In the genomic region with DNA sequence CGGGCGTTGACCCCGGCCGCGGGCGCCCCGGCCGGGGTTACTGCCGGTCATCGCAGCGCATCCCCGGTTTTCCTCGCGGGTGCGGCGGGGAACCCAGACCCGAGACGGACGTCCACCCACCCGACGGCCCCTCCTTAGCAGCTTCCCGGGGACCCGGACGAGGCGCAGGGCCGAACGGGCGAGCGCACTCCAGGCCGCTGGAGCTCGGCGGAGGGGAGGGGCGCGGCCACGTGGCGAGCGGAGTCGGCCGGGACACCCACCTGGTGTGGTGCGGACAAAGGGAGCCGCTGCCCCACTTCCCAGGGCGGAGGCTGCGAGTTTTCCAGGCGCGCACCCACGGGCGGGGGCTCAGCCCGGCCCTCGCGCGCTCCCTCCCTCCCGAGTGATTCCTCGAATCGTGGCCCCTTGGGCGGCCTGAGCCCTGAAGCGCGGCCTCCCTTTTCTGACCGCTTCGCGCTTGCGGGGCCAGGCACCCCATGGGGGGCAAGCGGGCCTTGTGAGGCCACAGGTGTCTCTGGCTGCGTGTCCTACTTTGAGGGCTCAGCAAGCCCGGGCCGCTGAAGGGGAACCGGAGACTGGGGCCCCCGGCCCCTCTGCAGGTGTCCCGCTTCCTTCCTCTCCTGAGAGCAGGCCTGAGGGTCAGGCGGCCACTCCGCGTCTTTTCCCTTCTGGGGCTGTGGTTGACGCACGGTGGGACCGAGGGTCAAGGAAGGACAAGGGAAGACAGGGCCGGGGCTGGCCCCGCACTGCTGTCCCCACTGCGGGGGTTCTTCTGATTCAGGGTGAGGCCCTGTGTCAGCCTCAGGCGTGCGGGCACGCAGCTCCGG, we compare ENCODE assay signal across 8 cellular contexts. TPM values are rescaled to one million over a fixed set of nuclear protein-coding genes. Genes with fewer than 3 reads are reported as not detected.
DNase-seq lines count a peak whose midpoint lies in the region; ATAC-seq and TF ChIP-seq lines count a peak whose summit lies in the region.

No MANE protein-coding gene starts in this region.

- DNase-seq in NCI-H345 (lab: John Stamatoyannopoulos, UW) (peak; percentile 28), NCI-H345 treated with DMSO at 0.1 percent for 48 hours (lab: John Stamatoyannopoulos, UW; ENCODE audit: unreplicated experiment) (no peak), dorsolateral prefrontal cortex (peak in 1 of 10 donors; percentile 12), kidney glomerular epithelial cell (lab: John Stamatoyannopoulos, UW) (no peak), NCI-H510A treated with DMSO at 0.1 percent for 48 hours (lab: John Stamatoyannopoulos, UW) (no peak)

- peaks cover 0 to 17% of the 10 kb centered on the region in 2 donors for H3K36me3 ChIP-seq in muscle layer of duodenum (ENCODE audit: control insufficient read depth in 1 of 2, insufficient read depth in 2 of 2, low read length in 2 of 2)

- H3K27me3 ChIP-seq in dorsolateral prefrontal cortex (no peaks in the 10 kb centered on the region), muscle layer of duodenum (ENCODE audit: low read depth, low read length) (no peaks in the 10 kb centered on the region)

- no peaks in the 10 kb centered on the region for H3K9me3 ChIP-seq in muscle layer of duodenum (ENCODE audit: control insufficient read depth in 1 of 2, low read length in 2 of 2)

- peak overlapping the region; percentile 47 to 98 (median 86) for H3K4me3 ChIP-seq in dorsolateral prefrontal cortex
- peak overlapping the region; percentile 30 to 69 for H3K4me3 ChIP-seq in muscle layer of duodenum (ENCODE audit: low read depth in 1 of 2, low read length in 2 of 2)

- TF ChIP-seq CTCF in dorsolateral prefrontal cortex (IDR thresholded peaks at IDR 0.05 in 54 of 56, conservative IDR thresholded peaks at IDR 0.05 in 2 of 56; ENCODE audit: low read depth in 1 of 56, partially characterized antibody in 56 of 56), result peak in 2 of 56 donors; percentile 7 to 11

- H3K4me1 ChIP-seq in muscle layer of duodenum (ENCODE audit: control insufficient read depth in 1 of 2, insufficient read depth in 2 of 2, low read length in 2 of 2), result peaks cover 5 to 36% of the 10 kb centered on the region in 2 donors

- ATAC-seq in HG02759 (IDR thresholded peaks at IDR 0.05; ENCODE audit: unreplicated experiment), result peak; percentile 8

- H3K27ac ChIP-seq in dorsolateral prefrontal cortex (peak overlapping the region; percentile 7 to 98 (median 93)), muscle layer of duodenum (ENCODE audit: low read length) (peak overlapping the region; percentile 16)

- intact Hi-C loops in dorsolateral prefrontal cortex (cut with DNase I), result loop anchor here (1.0 to 5.0 kb wide), 5 partner anchors 37 to 227 kb away; a partner anchor contains a TSS

TF ChIP-seq in PFSK-1, 5 proteins besides CTCF, POLR2A, EP300 and RAD21:
- TF ChIP-seq POLR2AphosphoS5 (IDR thresholded peaks at IDR 0.05; ENCODE audit: low read depth, low read length) (0 out of 2 replicates have a peak, but pooled peaks have one; percentile 8), TAF1 (IDR thresholded peaks at IDR 0.05; ENCODE audit: borderline replicate concordance, insufficient read depth, low read length) (no peak)

RNA-seq across cellular contexts. Expression of a gene that starts 1.1 kb away (rescaled TPM):
- polyA plus RNA-seq in PFSK-1 (2012; ENCODE audit: insufficient read length, low read depth), result 420 TPM
- 100 to 1,000 TPM; 137 to 275 (median 201) TPM for total RNA-seq in dorsolateral prefrontal cortex

RNA-seq across cellular contexts. Expression of a gene that starts 33.5 kb away (rescaled TPM):
- polyA plus RNA-seq in PFSK-1 (2012; ENCODE audit: insufficient read length, low read depth), result 273 TPM
- total RNA-seq in dorsolateral prefrontal cortex, result 10 to 100 TPM; 45.3 to 89.4 (median 63.0) TPM

RNA-seq across cellular contexts. Expression of a gene that starts 47.5 kb away (rescaled TPM):
- 422 TPM for polyA plus RNA-seq in PFSK-1 (2012; ENCODE audit: insufficient read length, low read depth)
- total RNA-seq in dorsolateral prefrontal cortex, result 100 to 1,000 TPM in 61 of 120 experiments, 10 to 100 TPM in 59; 72.9 to 147 (median 100) TPM

RNA-seq across cellular contexts. Expression of a gene that starts 47.5 kb away (rescaled TPM):
- 114 TPM for polyA plus RNA-seq in PFSK-1 (2012; ENCODE audit: insufficient read length, low read depth)
- total RNA-seq in dorsolateral prefrontal cortex, result 10 to 100 TPM; 22.3 to 73.4 (median 36.6) TPM
